Comparison of ENCODE assay signal across 13 cellular contexts in the genomic region with DNA sequence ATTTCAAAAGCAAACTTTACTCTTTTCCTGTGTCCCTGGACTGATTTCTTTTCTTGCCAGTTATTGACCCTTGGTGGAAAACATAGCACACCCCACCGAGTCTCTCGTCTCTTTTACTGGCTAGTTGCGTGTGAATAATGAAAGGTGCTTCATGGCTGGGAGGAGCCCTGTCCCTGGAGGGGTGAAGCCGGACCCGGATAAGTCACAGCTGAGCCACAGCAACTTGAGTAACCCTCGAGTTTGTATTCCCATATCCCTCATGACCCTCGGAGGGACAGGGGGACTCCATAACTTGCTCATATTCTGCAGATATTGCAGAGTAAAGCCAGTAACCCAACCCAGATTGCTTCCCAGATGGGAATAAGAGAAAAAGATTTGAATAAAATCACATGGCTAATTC.
DNase-seq lines count a peak whose midpoint lies in the region; ATAC-seq and TF ChIP-seq lines count a peak whose summit lies in the region.
"Had no signal": no experiment of that assay in that cellular context is flagged by ENCODE, and none has a peak within 500 bp of the region (broad histone marks: within the 10 kb centered on the region; RNA-seq: fewer than 3 reads in every experiment).

No MANE protein-coding gene starts in this region.

- peak overlapping the region; percentile 12 for H3K27ac ChIP-seq in left ventricle myocardium inferior (replicated peaks)
- no peak overlapping the region for H3K27ac ChIP-seq in neural progenitor cell
- H3K27ac ChIP-seq: BLaER1 treated with 17β-estradiol and CSF1 and Interleukin-3, amounts not matched to agents 10 nM and 100 nM; KMS-11 had no signal

- H3K27me3 ChIP-seq in left ventricle myocardium inferior (ENCODE audit: low read depth) = peaks cover 7% of the 10 kb centered on the region
- no peaks in the 10 kb centered on the region for H3K27me3 ChIP-seq in neural progenitor cell

- TF ChIP-seq CTCF in left ventricle myocardium inferior (IDR thresholded peaks at IDR 0.05; ENCODE audit: borderline replicate concordance) (no peak), neural progenitor cell (IDR thresholded peaks at IDR 0.05) (no peak)

- no peak overlapping the region for H3K4me3 Mint-ChIP-seq in neural progenitor cell

- peaks cover 14% of the 10 kb centered on the region for H3K4me1 Mint-ChIP-seq in neural progenitor cell

- no peak for TF ChIP-seq POLR2A in erythroblast (IDR thresholded peaks at IDR 0.05; ENCODE audit: low read length)

- no peak for ATAC-seq in left cardiac atrium
- no peak for ATAC-seq in HG03175 (IDR thresholded peaks at IDR 0.05; ENCODE audit: unreplicated experiment)

- no peaks in the 10 kb centered on the region for H3K9me3 ChIP-seq in left ventricle myocardium inferior (replicated peaks)
- H3K9me3 ChIP-seq in neural progenitor cell (ENCODE audit: low read depth) = no peaks in the 10 kb centered on the region

- peaks cover 9% of the 10 kb centered on the region for H3K9me3 Mint-ChIP-seq in neural progenitor cell

- no peak overlapping the region for H3K4me2 ChIP-seq in neural progenitor cell
- H3K4me2 ChIP-seq: BLaER1 treated with 17β-estradiol and CSF1 and Interleukin-3, amounts not matched to agents 10 nM and 100 nM; KMS-11 had no signal

- intact Hi-C loops in left ventricle myocardium inferior (cut with micrococcal nuclease) = loop anchor here (5.0 kb wide), 1 partner anchor 281 kb away; no protein-coding TSS in a partner anchor
- intact Hi-C loops in left cardiac atrium (cut with DNase I) = loop anchor here (2.0 to 5.0 kb wide), 2 partner anchors 281 kb away; no protein-coding TSS in a partner anchor

- H3K4me1 ChIP-seq in left ventricle myocardium inferior (peaks cover 7% of the 10 kb centered on the region), neural progenitor cell (peaks cover 5% of the 10 kb centered on the region)

- H3K79me2 ChIP-seq in neural progenitor cell (ENCODE audit: low read depth) = no peaks in the 10 kb centered on the region

- peak overlapping the region; percentile 91 for H2AFZ ChIP-seq in neural progenitor cell (replicated peaks)

- H3K27ac Mint-ChIP-seq in neural progenitor cell = peak overlapping the region; percentile 89

- H3F3A ChIP-seq in neural progenitor cell (ENCODE audit: low read depth) = no peaks in the 10 kb centered on the region

- H3K27me3 Mint-ChIP-seq in neural progenitor cell (ENCODE audit: insufficient read depth, low read depth) = peaks cover 6% of the 10 kb centered on the region

- DNase-seq in left ventricle myocardium inferior (no peak), left cardiac atrium (no peak), cerebellar cortex (ENCODE audit: low spot score) (peak; percentile 46), neural progenitor cell (ENCODE audit: low spot score) (no peak), erythroblast (lab: John Stamatoyannopoulos, UW) (no peak), NCI-H146 (lab: John Stamatoyannopoulos, UW) (no peak)
- DNase-seq in activated CD4-positive, alpha-beta T cell treated with anti-CD3 and anti-CD28 coated beads for 1 hour = no peak
- DNase-seq: NCI-H2029, NCI-H510A, SIG-M5 had no signal

- no peak overlapping the region for H3K9ac ChIP-seq in neural progenitor cell
- H3K9ac ChIP-seq: BLaER1 treated with 17β-estradiol and CSF1 and Interleukin-3, amounts not matched to agents 10 nM and 100 nM; KMS-11 had no signal

- no peaks in the 10 kb centered on the region for H4K20me1 ChIP-seq in neural progenitor cell (ENCODE audit: low read depth)
- H4K20me1 ChIP-seq: BLaER1 treated with 17β-estradiol and CSF1 and Interleukin-3, amounts not matched to agents 10 nM and 100 nM had no signal

- peaks cover 2% of the 10 kb centered on the region for H3K36me3 Mint-ChIP-seq in neural progenitor cell

- H3K36me3 ChIP-seq in left ventricle myocardium inferior (no peaks in the 10 kb centered on the region), neural progenitor cell (no peaks in the 10 kb centered on the region)
- H3K36me3 ChIP-seq: BLaER1 treated with 17β-estradiol and CSF1 and Interleukin-3, amounts not matched to agents 10 nM and 100 nM had no signal

- H3K4me3 ChIP-seq in left ventricle myocardium inferior (no peak overlapping the region), neural progenitor cell (no peak overlapping the region)
- H3K4me3 ChIP-seq: BLaER1 treated with 17β-estradiol and CSF1 and Interleukin-3, amounts not matched to agents 10 nM and 100 nM had no signal
